ENCODE assay signal across 19 cellular contexts in the genomic region with DNA sequence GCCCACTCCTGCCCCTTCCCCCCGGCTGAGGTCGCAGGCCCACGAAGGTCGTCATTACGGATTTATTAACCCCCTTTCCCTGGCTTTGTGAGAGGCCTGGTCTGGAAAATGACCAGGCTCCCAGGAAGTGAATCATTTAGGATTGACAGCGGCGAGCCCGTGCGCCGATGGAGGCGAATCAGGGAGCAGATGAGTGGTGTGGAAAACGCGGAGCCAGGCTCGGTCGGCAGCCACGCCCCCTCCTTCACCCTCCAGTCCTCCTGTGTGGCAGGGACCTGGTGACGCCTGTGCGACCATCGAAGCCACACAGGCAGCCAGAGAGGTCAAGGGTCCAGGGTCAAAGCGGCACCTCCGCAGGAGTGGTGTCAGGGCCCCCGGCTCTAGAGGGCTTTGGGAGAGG.
DNase-seq lines count a peak whose midpoint lies in the region; FAIRE-seq and TF ChIP-seq lines count a peak whose summit lies in the region.
"Had no signal": no experiment of that assay in that cellular context is flagged by ENCODE, and none has a peak within 500 bp of the region (broad histone marks: within the 10 kb centered on the region; RNA-seq: fewer than 3 reads in every experiment).

No MANE protein-coding gene starts in this region.

- H3K4me3 Mint-ChIP-seq in Calu3 (ENCODE audit: low read depth, unreplicated experiment), result no peak overlapping the region
- H3K4me3 Mint-ChIP-seq: CD4-positive, alpha-beta memory T cell had no signal

- TF ChIP-seq CTCF in astrocyte of the spinal cord (IDR thresholded peaks at IDR 0.05; ENCODE audit: low read depth, low read length) (no peak), Calu3 (IDR thresholded peaks at IDR 0.05; ENCODE audit: unreplicated experiment) (no peak)

- no peak overlapping the region for H3K27ac Mint-ChIP-seq in Calu3 (ENCODE audit: unreplicated experiment)
- H3K27ac Mint-ChIP-seq: CD4-positive, alpha-beta memory T cell had no signal

- H3K27ac ChIP-seq in BLaER1 (no peak overlapping the region), layer of hippocampus (ENCODE audit: low read depth, low read length) (peak overlapping the region; percentile 88), temporal lobe (ENCODE audit: low read depth, low read length) (peak overlapping the region; percentile 65)

- CTCF ChIA-PET in Calu3 (lab: Charles Lee), result no interaction called here

- H3K9me3 ChIP-seq in BLaER1, result no peaks in the 10 kb centered on the region

- H3K36me3 ChIP-seq in BLaER1, result no peaks in the 10 kb centered on the region

- 0 out of 2 replicates have a peak overlapping the region, but pooled peaks have one; percentile 98 for H3K4me2 ChIP-seq in BLaER1

- no peak overlapping the region for H3K9ac ChIP-seq in BLaER1

- peaks cover 50% of the 10 kb centered on the region for H3K27me3 ChIP-seq in BLaER1
- peaks cover 4% of the 10 kb centered on the region for H3K27me3 ChIP-seq in layer of hippocampus (ENCODE audit: control insufficient read depth, insufficient read depth, low read length)

- H3K4me1 ChIP-seq in BLaER1, result peaks cover 46% of the 10 kb centered on the region

- no peaks in the 10 kb centered on the region for H3K9me3 Mint-ChIP-seq in Calu3 (ENCODE audit: low read depth, unreplicated experiment)

- TF ChIP-seq POLR2A in erythroblast (IDR thresholded peaks at IDR 0.05; ENCODE audit: low read length), result no peak

- no peaks in the 10 kb centered on the region for H3K4me1 Mint-ChIP-seq in Calu3 (ENCODE audit: low read depth, unreplicated experiment)

- H4K20me1 ChIP-seq in BLaER1, result no peaks in the 10 kb centered on the region

- H3K4me3 ChIP-seq in BLaER1 (no peak overlapping the region), astrocyte of the spinal cord (ENCODE audit: low read depth, low read length) (no peak overlapping the region)

- H3K36me3 Mint-ChIP-seq in Calu3 (ENCODE audit: insufficient read depth, unreplicated experiment), result no peaks in the 10 kb centered on the region
- H3K36me3 Mint-ChIP-seq: CD4-positive, alpha-beta memory T cell had no signal

- no peak for FAIRE-seq in urothelium cell line (lab: Jason Lieb, UNC)
- FAIRE-seq: A204.1, D721Med, H54 had no signal

- H3K27me3 Mint-ChIP-seq in Calu3 (ENCODE audit: unreplicated experiment), result no peaks in the 10 kb centered on the region

- in situ Hi-C loops in astrocyte of the spinal cord (cut with HindIII; ENCODE audit: low sequenced_read_pairs), result no loop called here

- DNase-seq in astrocyte of the spinal cord (ENCODE audit: low read depth, low spot score) (peak; percentile 31), urothelium cell line (ENCODE audit: low spot score) (no peak), erythroblast (lab: John Stamatoyannopoulos, UW) (no peak), Calu3 (no peak)
- no peak for DNase-seq in stimulated activated naive CD4-positive, alpha-beta T cell (lab: John Stamatoyannopoulos, UW)
- DNase-seq: CD4-positive, alpha-beta memory T cell; NCI-H1048; NCI-H1436; NCI-H1930; NCI-H345; NCI-H524 treated with DMSO at 0.1 percent for 48 hours; RPMI8226; SHP77 treated with DMSO at 0.1 percent for 48 hours had no signal

- no TSS peak for BruUV-seq in Calu3 (replicated peaks; lab: Mats Ljungman, UMichigan)

- intact Hi-C loops in Calu3 (cut with micrococcal nuclease; ENCODE audit: unreplicated experiment), result no loop called here
